Comparison of ENCODE assay signal across 15 cellular contexts in the genomic region with DNA sequence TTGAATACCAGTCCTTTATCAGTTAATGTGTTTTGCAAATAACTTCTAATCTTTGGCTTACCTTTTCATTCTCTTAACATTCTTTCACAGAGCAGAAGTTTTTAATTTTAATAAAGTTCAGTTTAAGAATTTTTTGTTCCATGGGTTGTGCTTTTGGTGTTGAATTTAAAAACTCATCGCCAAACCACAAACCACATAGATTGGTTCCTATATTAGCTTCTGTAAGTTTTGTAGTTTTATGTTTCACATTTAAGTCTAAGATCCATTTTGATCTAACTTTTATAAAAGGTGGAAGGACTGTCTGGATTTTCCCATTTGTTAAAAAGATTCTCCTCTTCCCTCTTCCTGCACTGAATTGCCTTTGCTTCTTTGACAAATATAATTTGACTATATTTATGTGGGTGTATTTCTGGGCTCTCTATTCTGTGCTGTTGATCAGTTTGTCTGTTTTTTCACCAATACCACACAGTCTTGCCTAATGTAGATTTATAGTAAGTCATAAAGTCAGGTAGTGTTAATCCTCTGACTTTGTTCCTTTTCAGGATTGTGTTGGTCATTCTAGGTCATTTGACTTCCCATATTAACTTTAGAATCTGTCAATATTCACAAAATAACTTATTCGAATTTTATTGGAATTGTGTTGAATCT. TPM values are rescaled to one million over a fixed set of nuclear protein-coding genes. Genes with fewer than 3 reads are reported as not detected.
DNase-seq lines count a peak whose midpoint lies in the region; ATAC-seq, FAIRE-seq and TF ChIP-seq lines count a peak whose summit lies in the region.
"Had no signal": no experiment of that assay in that cellular context is flagged by ENCODE, and none has a peak within 500 bp of the region (broad histone marks: within the 10 kb centered on the region; RNA-seq: fewer than 3 reads in every experiment).

No MANE protein-coding gene starts in this region.

- ATAC-seq in A549 (no peak), T-helper 17 cell (no peak), Right ventricle myocardium superior (ENCODE audit: poor library complexity) (no peak)
- ATAC-seq in CD4-positive, CD25-positive, alpha-beta regulatory T cell (ENCODE audit: low read depth in 2 of 2): no peak
- no peak for ATAC-seq in central memory CD8-positive, alpha-beta T cell (replicated peaks; ENCODE audit: extremely low read depth, poor library complexity, severe bottlenecking)

- TF ChIP-seq CTCF in A549 (IDR thresholded peaks at IDR 0.05) (no peak), glutamatergic neuron (IDR thresholded peaks at IDR 0.05; ENCODE audit: partially characterized antibody, unreplicated experiment) (no peak)

- no peak overlapping the region for H3K4me2 ChIP-seq in A549

- peaks cover 3% of the 10 kb centered on the region for H3K36me3 ChIP-seq in CD4-positive, CD25-positive, alpha-beta regulatory T cell (ENCODE audit: control insufficient read depth, insufficient read depth, low read length)
- H3K36me3 ChIP-seq: SJSA1 had no signal

- H3K27me3 ChIP-seq in CD4-positive, CD25-positive, alpha-beta regulatory T cell (ENCODE audit: control insufficient read depth, insufficient read depth, low read length): no peaks in the 10 kb centered on the region
- H3K27me3 ChIP-seq: SJSA1 had no signal

- H3K9me3 ChIP-seq in A549 (peaks cover 27% of the 10 kb centered on the region; the same call in 2 of the 3 replicates), T-helper 17 cell (ENCODE audit: control insufficient read depth, low read length, poor library complexity, severe bottlenecking) (peaks cover 4% of the 10 kb centered on the region)
- peaks cover 0 to 7% of the 10 kb centered on the region in 2 experiments for H3K9me3 ChIP-seq in CD4-positive, CD25-positive, alpha-beta regulatory T cell (ENCODE audit: control insufficient read depth in 2 of 2, low read length in 2 of 2)

- H3K9me3 Mint-ChIP-seq in CD4-positive, CD25-positive, alpha-beta regulatory T cell: peaks cover 0 to 12% (median 7%) of the 10 kb centered on the region in 7 donors
- no peaks in the 10 kb centered on the region for H3K9me3 Mint-ChIP-seq in central memory CD8-positive, alpha-beta T cell
- peaks cover 9% of the 10 kb centered on the region for H3K9me3 Mint-ChIP-seq in glutamatergic neuron (ENCODE audit: unreplicated experiment)

- DNase-seq in A549 (ENCODE audit: low read depth in 1 of 2, low spot score in 1 of 2): no peak
- DNase-seq in CD4-positive, CD25-positive, alpha-beta regulatory T cell: no peak
- no peak for DNase-seq in T-helper 17 cell
- no peak for DNase-seq in central memory CD8-positive, alpha-beta T cell (ENCODE audit: low spot score in 2 of 2)
- no peak for DNase-seq in Right ventricle myocardium superior
- DNase-seq in glutamatergic neuron: no peak
- no peak for DNase-seq in NCI-H187 treated with DMSO at 0.1 percent for 48 hours (lab: John Stamatoyannopoulos, UW)
- DNase-seq in NCI-H2107 (lab: John Stamatoyannopoulos, UW): no peak
- DNase-seq: GDM1, HCEC 1CT, NCI-H1436 treated with DMSO at 0.1 percent for 48 hours, NCI-H345, NCI-H526 treated with DMSO at 0.1 percent for 48 hours had no signal

- H3K36me3 Mint-ChIP-seq in CD4-positive, CD25-positive, alpha-beta regulatory T cell: peaks cover 24% of the 10 kb centered on the region
- H3K36me3 Mint-ChIP-seq in T-helper 17 cell (ENCODE audit: low read depth) (peaks cover 4% of the 10 kb centered on the region), glutamatergic neuron (ENCODE audit: unreplicated experiment) (peaks cover 26% of the 10 kb centered on the region)
- peaks cover 4% of the 10 kb centered on the region for H3K36me3 Mint-ChIP-seq in central memory CD8-positive, alpha-beta T cell (ENCODE audit: insufficient read depth)

- H3K4me1 ChIP-seq in A549: no peaks in the 10 kb centered on the region
- peaks cover 5% of the 10 kb centered on the region for H3K4me1 ChIP-seq in CD4-positive, CD25-positive, alpha-beta regulatory T cell (ENCODE audit: control insufficient read depth, insufficient read depth, low read length, poor library complexity, severe bottlenecking)

- peaks cover 26 to 51% (median 44%) of the 10 kb centered on the region in 4 donors for H3K4me1 Mint-ChIP-seq in CD4-positive, CD25-positive, alpha-beta regulatory T cell
- H3K4me1 Mint-ChIP-seq in T-helper 17 cell (peaks cover 19% of the 10 kb centered on the region), glutamatergic neuron (ENCODE audit: low read depth, unreplicated experiment) (peaks cover 13% of the 10 kb centered on the region)
- peaks cover 21% of the 10 kb centered on the region for H3K4me1 Mint-ChIP-seq in central memory CD8-positive, alpha-beta T cell

- WGBS in A549 (ENCODE audit: missing lambda C conversion rate): 80% methylated on average over 2 of the region's 2 CpGs

- CTCF ChIA-PET in A549 (lab: Yijun Ruan, JAX): no interaction called here

- H3K4me3 ChIP-seq in A549: no peak overlapping the region
- peak overlapping the region; percentile 14 for H3K4me3 ChIP-seq in CD4-positive, CD25-positive, alpha-beta regulatory T cell (ENCODE audit: low read depth, low read length)
- H3K4me3 ChIP-seq: SJSA1 had no signal

- H3K27me3 Mint-ChIP-seq in CD4-positive, CD25-positive, alpha-beta regulatory T cell: no peaks in the 10 kb centered on the region
- H3K27me3 Mint-ChIP-seq in T-helper 17 cell (no peaks in the 10 kb centered on the region), glutamatergic neuron (ENCODE audit: unreplicated experiment) (peaks cover 9% of the 10 kb centered on the region)
- H3K27me3 Mint-ChIP-seq in central memory CD8-positive, alpha-beta T cell: no peaks in the 10 kb centered on the region

- intact Hi-C loops in Right ventricle myocardium superior (cut with DNase I): no loop called here

- no peak for TF ChIP-seq EP300 in A549 (IDR thresholded peaks at IDR 0.05)

- peak overlapping the region in 1 of 4 donors; percentile 18 for H3K4me3 Mint-ChIP-seq in CD4-positive, CD25-positive, alpha-beta regulatory T cell
- H3K4me3 Mint-ChIP-seq in T-helper 17 cell (peak overlapping the region; percentile 57), glutamatergic neuron (ENCODE audit: unreplicated experiment) (no peak overlapping the region)
- no peak overlapping the region for H3K4me3 Mint-ChIP-seq in central memory CD8-positive, alpha-beta T cell

- H3K27ac ChIP-seq in A549: no peak overlapping the region
- no peak overlapping the region for H3K27ac ChIP-seq in CD4-positive, CD25-positive, alpha-beta regulatory T cell (ENCODE audit: insufficient read depth, low read length, poor library complexity, severe bottlenecking)
- H3K27ac ChIP-seq: RWPE1, SJSA1 had no signal

- TF ChIP-seq RAD21 in A549 (conservative IDR thresholded peaks at IDR 0.05 in 1 of 2, IDR thresholded peaks at IDR 0.05 in 1 of 2): no peak

- POLR2A ChIA-PET in A549 (lab: Yijun Ruan, JAX): no interaction called here

- peak; percentile 84 for FAIRE-seq in A549 (lab: Jason Lieb, UNC)

- no peak for TF ChIP-seq POLR2A in A549 (IDR thresholded peaks at IDR 0.05; ENCODE audit: low read length)

- H3K27ac Mint-ChIP-seq in CD4-positive, CD25-positive, alpha-beta regulatory T cell: no peak overlapping the region
- H3K27ac Mint-ChIP-seq in T-helper 17 cell: peak overlapping the region; percentile 41
- H3K27ac Mint-ChIP-seq in central memory CD8-positive, alpha-beta T cell (ENCODE audit: low read depth): peak overlapping the region; percentile 4
- H3K27ac Mint-ChIP-seq in glutamatergic neuron (ENCODE audit: unreplicated experiment): no peak overlapping the region

TF ChIP-seq in A549, 52 proteins besides CTCF, POLR2A, EP300 and RAD21 (continues in another document):
- TF ChIP-seq HEYL (CRISPR knock-in tag; IDR thresholded peaks at IDR 0.05) (no peak), RCOR1 (IDR thresholded peaks at IDR 0.05; ENCODE audit: low read depth, low read length) (no peak), ZFP36 (IDR thresholded peaks at IDR 0.05; ENCODE audit: borderline replicate concordance, partially characterized antibody) (no peak), MAFK (IDR thresholded peaks at IDR 0.05; ENCODE audit: partially characterized antibody) (no peak)
- TF ChIP-seq, protein P1, sequence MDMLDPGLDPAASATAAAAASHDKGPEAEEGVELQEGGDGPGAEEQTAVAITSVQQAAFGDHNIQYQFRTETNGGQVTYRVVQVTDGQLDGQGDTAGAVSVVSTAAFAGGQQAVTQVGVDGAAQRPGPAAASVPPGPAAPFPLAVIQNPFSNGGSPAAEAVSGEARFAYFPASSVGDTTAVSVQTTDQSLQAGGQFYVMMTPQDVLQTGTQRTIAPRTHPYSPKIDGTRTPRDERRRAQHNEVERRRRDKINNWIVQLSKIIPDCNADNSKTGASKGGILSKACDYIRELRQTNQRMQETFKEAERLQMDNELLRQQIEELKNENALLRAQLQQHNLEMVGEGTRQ (IDR thresholded peaks at IDR 0.05): no peak

RNA-seq across cellular contexts. Expression of a gene that starts 17.5 kb away (rescaled TPM):
- polyA plus RNA-seq in A549 (2011; rRNA removed) (0.53 and 0.58 TPM in 2 replicates), A549 (2017; fragmentation: RNase III; extraction: RNeasy Plus Mini Kit Qiagen cat#74134 plus additional on column Dnase treatment) (0.35 to 0.51 TPM (median 0.39 TPM) in 3 replicates)
- 0.40 and 0.47 TPM in 2 replicates for polyA plus RNA-seq in A549 (2012; cell fraction: cytosol; rRNA removed)
- polyA plus RNA-seq in A549 (2012; cell fraction: nucleus; rRNA removed): 0.84 and 1.4 TPM in 2 replicates
- 0.34 TPM in 1 of 2 replicates, not detected in the other for polyA minus RNA-seq in A549 (2011; rRNA and poly(A)+ RNA removed)
- 1.2 TPM for total RNA-seq in CD4-positive, CD25-positive, alpha-beta regulatory T cell
- 1 to 10 TPM; 1.6 to 4.3 (median 3.4) TPM for polyA plus RNA-seq in CD4-positive, CD25-positive, alpha-beta regulatory T cell
- total RNA-seq in T-helper 17 cell (1 to 10 TPM; 1.2 to 2.3 TPM), Right ventricle myocardium superior (2.5 TPM), glutamatergic neuron (ENCODE audit: unreplicated experiment) (4.0 TPM)

RNA-seq across cellular contexts. Expression of a gene that starts 46.4 kb away (rescaled TPM):
- 535 and 848 TPM in 2 replicates for polyA plus RNA-seq in A549 (2011; rRNA removed)
- 405 and 481 TPM in 2 replicates for polyA plus RNA-seq in A549 (2012; cell fraction: cytosol; rRNA removed)
- 108 and 284 TPM in 2 replicates for polyA plus RNA-seq in A549 (2012; cell fraction: nucleus; rRNA removed)
- 375 to 385 TPM (median 377 TPM) in 3 replicates for polyA plus RNA-seq in A549 (2017; fragmentation: RNase III; extraction: RNeasy Plus Mini Kit Qiagen cat#74134 plus additional on column Dnase treatment)
- polyA minus RNA-seq in A549 (2011; rRNA and poly(A)+ RNA removed): 309 and 380 TPM in 2 replicates
- 84.3 TPM for total RNA-seq in CD4-positive, CD25-positive, alpha-beta regulatory T cell
- 10 to 100 TPM; 49.1 to 72.4 (median 59.4) TPM for polyA plus RNA-seq in CD4-positive, CD25-positive, alpha-beta regulatory T cell
- total RNA-seq in T-helper 17 cell: 100 to 1,000 TPM in 1 of 2 donors, 10 to 100 TPM in 1; 77.9 to 113 TPM
- 112 TPM for total RNA-seq in Right ventricle myocardium superior
- total RNA-seq in glutamatergic neuron (ENCODE audit: unreplicated experiment): 350 TPM

Comparison
In these comparisons a context has a peak if more than half of its experiments do, and no peak if none do; other contexts are left out.
1. H3K27ac Mint-ChIP-seq: peak in T-helper 17 cell (single experiment) and central memory CD8-positive, alpha-beta T cell (single experiment); none in CD4-positive, CD25-positive, alpha-beta regulatory T cell (0 of 3) and glutamatergic neuron (single experiment).